In genomic region chr12:71755146-71755892, GRCh38 we compare ENCODE assay signal across 8 cellular contexts. TPM values are rescaled to one million over a fixed set of nuclear protein-coding genes. Genes with fewer than 3 reads are reported as not detected.
DNase-seq lines count a peak whose midpoint lies in the region; ATAC-seq and TF ChIP-seq lines count a peak whose summit lies in the region.

No MANE protein-coding gene starts in this region.

- H3K36me3 Mint-ChIP-seq in chondrocyte (ENCODE audit: low read depth) = peaks cover 11% of the 10 kb centered on the region

- peaks cover 8% of the 10 kb centered on the region for H3K9me3 Mint-ChIP-seq in chondrocyte (ENCODE audit: low read depth)

- H3K27ac ChIP-seq in HUES6 (ENCODE audit: low read depth, low read length) (no peak overlapping the region; the same call in 1 of the 2 replicates), liver (ENCODE audit: low read depth in 1 of 2, low read length in 2 of 2) (peak overlapping the region; percentile 86 to 96)

- peak overlapping the region; percentile 98 for H3K27ac Mint-ChIP-seq in chondrocyte (ENCODE audit: unreplicated experiment)

- H3K4me3 Mint-ChIP-seq in chondrocyte (ENCODE audit: unreplicated experiment) = peak overlapping the region; percentile 87

- H3K4me1 Mint-ChIP-seq in chondrocyte (ENCODE audit: low read depth) = peaks cover 39% of the 10 kb centered on the region

- TF ChIP-seq CTCF in chondrocyte (IDR thresholded peaks at IDR 0.05) = no peak
- no peak for TF ChIP-seq CTCF in liver (IDR thresholded peaks at IDR 0.05; ENCODE audit: low read depth, low read length, missing input control)

- TF ChIP-seq RAD21 in liver (IDR thresholded peaks at IDR 0.05) = no peak

- WGBS in liver = under 1% methylated on average over 45 of the region's 45 CpGs

- H3K9ac ChIP-seq in HUES6 (ENCODE audit: low read length) = peak overlapping the region; percentile 89
- H3K9ac ChIP-seq in liver (ENCODE audit: low read depth in 1 of 2, low read length in 2 of 2) = peak overlapping the region; percentile 78 to 98

- no peaks in the 10 kb centered on the region; the same call in 1 of the 2 replicates for H3K9me3 ChIP-seq in HUES6 (ENCODE audit: control insufficient read depth, insufficient read depth, low read depth, low read length)
- peaks cover 4 to 17% (median 13%) of the 10 kb centered on the region in 4 donors for H3K9me3 ChIP-seq in liver (ENCODE audit: control insufficient read depth in 4 of 4, low read length in 3 of 4)

- H3K27me3 ChIP-seq in HUES6 (ENCODE audit: control insufficient read depth, insufficient read depth, low read length) (no peaks in the 10 kb centered on the region), liver (ENCODE audit: control insufficient read depth in 4 of 4, insufficient read depth in 4 of 4, low read length in 3 of 4) (no peaks in the 10 kb centered on the region)

- no peaks in the 10 kb centered on the region for H3K27me3 Mint-ChIP-seq in chondrocyte (ENCODE audit: low read depth)

- peaks cover 22% of the 10 kb centered on the region for H3K36me3 ChIP-seq in HUES6 (ENCODE audit: control insufficient read depth, insufficient read depth, low read length)
- H3K36me3 ChIP-seq in liver (ENCODE audit: control insufficient read depth in 4 of 4, insufficient read depth in 3 of 4, low read depth in 1 of 4, low read length in 3 of 4) = peaks cover 0 to 13% (median 10%) of the 10 kb centered on the region in 4 donors

- DNase-seq in Daoy (ENCODE audit: low read depth) (peak; percentile 24), chondrocyte (ENCODE audit: low spot score) (no peak), globus pallidus (ENCODE audit: low spot score) (no peak)
- peak; percentile 22 for DNase-seq in activated CD4-positive, CD25-positive, alpha-beta regulatory T cell treated with anti-CD3 and anti-CD28 coated beads, Interleukin-2, amount 50 U/mL, for 16 hours (ENCODE audit: low read depth, low spot score)
- DNase-seq in stimulated activated CD4-positive, alpha-beta T cell treated with anti-CD3 and anti-CD28 coated beads, Interleukin-2, amount 100 ng/mL, for 48 hours = peak; percentile 40 to 42

- ATAC-seq in GM21447 (IDR thresholded peaks at IDR 0.05; ENCODE audit: unreplicated experiment) = peak; percentile 57

- H3K4me1 ChIP-seq in HUES6 (ENCODE audit: control insufficient read depth, insufficient read depth, low read length) = peaks cover 9% of the 10 kb centered on the region
- H3K4me1 ChIP-seq in liver (ENCODE audit: control insufficient read depth in 4 of 4, insufficient read depth in 4 of 4, low read length in 3 of 4) = peaks cover 0 to 16% (median 14%) of the 10 kb centered on the region in 4 donors

- H3K4me3 ChIP-seq in HUES6 (ENCODE audit: low read depth, low read length) (peak overlapping the region; percentile 86), liver (ENCODE audit: low read depth in 1 of 3, low read length in 3 of 3) (peak overlapping the region; percentile 65 to 93 (median 87))

TF ChIP-seq in liver, 16 proteins besides CTCF, POLR2A, EP300 and RAD21:
- TF ChIP-seq EGR1 (IDR thresholded peaks at IDR 0.05; ENCODE audit: low read depth in 2 of 2) (no peak), TAF1 (conservative IDR thresholded peaks at IDR 0.05) (peak; percentile 51), YY1 (IDR thresholded peaks at IDR 0.05) (peak; percentile 84)

RNA-seq across cellular contexts. Expression of gene RAB21, which starts 0.7 kb away (rescaled TPM):
- total RNA-seq in Daoy (2014; rRNA removed; shearing (Covaris generic)) = 50.6 and 51.0 TPM in 2 replicates
- total RNA-seq in chondrocyte = 77.1 to 95.8 TPM (median 88.9 TPM) in 3 replicates
- 10 to 100 TPM in 1 of 2 donors, 1 to 10 TPM in 1; 6.5 to 15.0 TPM for total RNA-seq in liver
- 10 to 100 TPM in 1 of 2 donors, 1 to 10 TPM in 1; 5.5 to 13.4 TPM for polyA plus RNA-seq in liver

Comparison
In these comparisons a context has a peak if more than half of its experiments do, and no peak if none do; other contexts are left out.
1. DNase-seq: peak in Daoy (single experiment), activated CD4-positive, CD25-positive, alpha-beta regulatory T cell treated with anti-CD3 and anti-CD28 coated beads, Interleukin-2, amount 50 U/mL, for 16 hours (single experiment) and stimulated activated CD4-positive, alpha-beta T cell treated with anti-CD3 and anti-CD28 coated beads, Interleukin-2, amount 100 ng/mL, for 48 hours (2 of 2); none in chondrocyte (single experiment) and globus pallidus (single experiment).